1 cellular context compared by ENCODE assay signal in the genomic region with DNA sequence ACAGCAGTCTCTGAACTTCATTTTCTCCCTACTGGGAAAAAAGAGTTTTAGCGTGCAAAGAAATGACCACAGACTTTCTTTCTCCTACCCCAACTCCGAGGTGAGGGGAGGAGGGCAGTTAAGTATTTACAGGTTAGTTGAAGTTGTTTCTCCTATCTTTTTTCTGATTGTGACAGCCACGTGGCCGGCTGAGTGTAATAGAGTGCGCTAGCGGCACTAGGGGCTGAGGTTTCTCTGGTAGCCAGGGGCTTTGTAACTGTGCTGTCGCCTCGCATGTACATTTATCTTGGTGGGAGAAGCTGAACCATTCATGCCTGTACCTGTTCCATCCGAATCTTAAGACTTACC.
TF ChIP-seq lines count a peak whose summit lies in the region.

No MANE protein-coding gene starts in this region.

TF ChIP-seq in HepG2, 621 proteins besides CTCF, POLR2A, EP300 and RAD21 (continued from another document and continues in another):
- no peak; the same call in 1 of the 2 replicates for TF ChIP-seq SMYD3 (CRISPR knock-in tag; IDR thresholded peaks at IDR 0.05)
- no peak for TF ChIP-seq ZBTB39 (CRISPR knock-in tag; IDR thresholded peaks at IDR 0.05)
- no peak for TF ChIP-seq TMF1 (CRISPR knock-in tag; IDR thresholded peaks at IDR 0.05; ENCODE audit: low read depth)
- TF ChIP-seq, protein P1, sequence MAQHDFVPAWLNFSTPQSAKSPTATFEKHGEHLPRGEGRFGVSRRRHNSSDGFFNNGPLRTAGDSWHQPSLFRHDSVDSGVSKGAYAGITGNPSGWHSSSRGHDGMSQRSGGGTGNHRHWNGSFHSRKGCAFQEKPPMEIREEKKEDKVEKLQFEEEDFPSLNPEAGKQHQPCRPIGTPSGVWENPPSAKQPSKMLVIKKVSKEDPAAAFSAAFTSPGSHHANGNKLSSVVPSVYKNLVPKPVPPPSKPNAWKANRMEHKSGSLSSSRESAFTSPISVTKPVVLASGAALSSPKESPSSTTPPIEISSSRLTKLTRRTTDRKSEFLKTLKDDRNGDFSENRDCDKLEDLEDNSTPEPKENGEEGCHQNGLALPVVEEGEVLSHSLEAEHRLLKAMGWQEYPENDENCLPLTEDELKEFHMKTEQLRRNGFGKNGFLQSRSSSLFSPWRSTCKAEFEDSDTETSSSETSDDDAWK (CRISPR knock-in tag; IDR thresholded peaks at IDR 0.05): no peak
- no peak for TF ChIP-seq ZNF367 (CRISPR knock-in tag; IDR thresholded peaks at IDR 0.05; ENCODE audit: borderline replicate concordance)
- TF ChIP-seq SUZ12 (IDR thresholded peaks at IDR 0.05; ENCODE audit: low read depth, low read length): no peak
- TF ChIP-seq BHLHE40 (IDR thresholded peaks at IDR 0.05; ENCODE audit: low read length): 0 out of 2 replicates have a peak, but pooled peaks have one; percentile 3
- TF ChIP-seq GFI1 (CRISPR knock-in tag; IDR thresholded peaks at IDR 0.05; ENCODE audit: borderline replicate concordance): no peak
- no peak for TF ChIP-seq KDM4B (CRISPR knock-in tag; IDR thresholded peaks at IDR 0.05)
- TF ChIP-seq NFE2L1 (CRISPR knock-in tag; IDR thresholded peaks at IDR 0.05; ENCODE audit: borderline replicate concordance): no peak
- TF ChIP-seq SMAD1 (CRISPR knock-in tag; IDR thresholded peaks at IDR 0.05; ENCODE audit: borderline replicate concordance, low read depth): no peak
- TF ChIP-seq ZBTB38 (CRISPR knock-in tag; IDR thresholded peaks at IDR 0.05): no peak
- TF ChIP-seq SRSF4 (IDR thresholded peaks at IDR 0.05; ENCODE audit: low read depth, low read length, poor library complexity, severe bottlenecking): no peak
- no peak; the same call in 1 of the 2 replicates for TF ChIP-seq NR2F2 (IDR thresholded peaks at IDR 0.05; ENCODE audit: borderline replicate concordance, low read depth)
- TF ChIP-seq PAXIP1 (CRISPR knock-in tag; conservative IDR thresholded peaks at IDR 0.05): no peak; the same call in 1 of the 2 replicates
- no peak for TF ChIP-seq ZNF274 (CRISPR knock-in tag; IDR thresholded peaks at IDR 0.05)
- TF ChIP-seq ZNF598 (CRISPR knock-in tag; IDR thresholded peaks at IDR 0.05; ENCODE audit: borderline replicate concordance): no peak
- TF ChIP-seq, protein P2, sequence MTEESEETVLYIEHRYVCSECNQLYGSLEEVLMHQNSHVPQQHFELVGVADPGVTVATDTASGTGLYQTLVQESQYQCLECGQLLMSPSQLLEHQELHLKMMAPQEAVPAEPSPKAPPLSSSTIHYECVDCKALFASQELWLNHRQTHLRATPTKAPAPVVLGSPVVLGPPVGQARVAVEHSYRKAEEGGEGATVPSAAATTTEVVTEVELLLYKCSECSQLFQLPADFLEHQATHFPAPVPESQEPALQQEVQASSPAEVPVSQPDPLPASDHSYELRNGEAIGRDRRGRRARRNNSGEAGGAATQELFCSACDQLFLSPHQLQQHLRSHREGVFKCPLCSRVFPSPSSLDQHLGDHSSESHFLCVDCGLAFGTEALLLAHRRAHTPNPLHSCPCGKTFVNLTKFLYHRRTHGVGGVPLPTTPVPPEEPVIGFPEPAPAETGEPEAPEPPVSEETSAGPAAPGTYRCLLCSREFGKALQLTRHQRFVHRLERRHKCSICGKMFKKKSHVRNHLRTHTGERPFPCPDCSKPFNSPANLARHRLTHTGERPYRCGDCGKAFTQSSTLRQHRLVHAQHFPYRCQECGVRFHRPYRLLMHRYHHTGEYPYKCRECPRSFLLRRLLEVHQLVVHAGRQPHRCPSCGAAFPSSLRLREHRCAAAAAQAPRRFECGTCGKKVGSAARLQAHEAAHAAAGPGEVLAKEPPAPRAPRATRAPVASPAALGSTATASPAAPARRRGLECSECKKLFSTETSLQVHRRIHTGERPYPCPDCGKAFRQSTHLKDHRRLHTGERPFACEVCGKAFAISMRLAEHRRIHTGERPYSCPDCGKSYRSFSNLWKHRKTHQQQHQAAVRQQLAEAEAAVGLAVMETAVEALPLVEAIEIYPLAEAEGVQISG (CRISPR knock-in tag; IDR thresholded peaks at IDR 0.05): 0 out of 2 replicates have a peak, but pooled peaks have one; percentile 1
- 0 out of 2 replicates have a peak, but pooled peaks have one; percentile 65 for TF ChIP-seq ZNF713 (CRISPR knock-in tag; IDR thresholded peaks at IDR 0.05)
- no peak for TF ChIP-seq ZFX (CRISPR knock-in tag; IDR thresholded peaks at IDR 0.05; ENCODE audit: low read depth)
- no peak; the same call in 1 of the 2 replicates for TF ChIP-seq PITX1 (CRISPR knock-in tag; IDR thresholded peaks at IDR 0.05)
- no peak for TF ChIP-seq NFKBIZ (CRISPR knock-in tag; IDR thresholded peaks at IDR 0.05)
- TF ChIP-seq GATAD2A (CRISPR knock-in tag; IDR thresholded peaks at IDR 0.05): 0 out of 2 replicates have a peak, but pooled peaks have one; percentile 11
- TF ChIP-seq SSRP1 (CRISPR knock-in tag; IDR thresholded peaks at IDR 0.05): no peak
- TF ChIP-seq TBX2 (CRISPR knock-in tag; IDR thresholded peaks at IDR 0.05; ENCODE audit: borderline replicate concordance): no peak
- no peak for TF ChIP-seq ZNF138 (CRISPR knock-in tag; IDR thresholded peaks at IDR 0.05; ENCODE audit: low read depth)
- TF ChIP-seq ATM (IDR thresholded peaks at IDR 0.05; ENCODE audit: borderline replicate concordance): no peak
- no peak for TF ChIP-seq AGO2 (optimal IDR thresholded peaks at IDR 0.05; ENCODE audit: low read depth, low read length)
- peak; percentile 92; the same call in 2 of the 3 replicates for TF ChIP-seq MXI1 (IDR thresholded peaks at IDR 0.05; ENCODE audit: borderline replicate concordance, low read depth, low read length)
- TF ChIP-seq KLF13 (CRISPR knock-in tag; IDR thresholded peaks at IDR 0.05): no peak
- no peak for TF ChIP-seq ARID3A (IDR thresholded peaks at IDR 0.05; ENCODE audit: low read depth, low read length)
- no peak for TF ChIP-seq CAMTA2 (CRISPR knock-in tag; IDR thresholded peaks at IDR 0.05; ENCODE audit: borderline replicate concordance)
- no peak for TF ChIP-seq PHB2 (IDR thresholded peaks at IDR 0.05; ENCODE audit: partially characterized antibody)
- TF ChIP-seq, protein P3, sequence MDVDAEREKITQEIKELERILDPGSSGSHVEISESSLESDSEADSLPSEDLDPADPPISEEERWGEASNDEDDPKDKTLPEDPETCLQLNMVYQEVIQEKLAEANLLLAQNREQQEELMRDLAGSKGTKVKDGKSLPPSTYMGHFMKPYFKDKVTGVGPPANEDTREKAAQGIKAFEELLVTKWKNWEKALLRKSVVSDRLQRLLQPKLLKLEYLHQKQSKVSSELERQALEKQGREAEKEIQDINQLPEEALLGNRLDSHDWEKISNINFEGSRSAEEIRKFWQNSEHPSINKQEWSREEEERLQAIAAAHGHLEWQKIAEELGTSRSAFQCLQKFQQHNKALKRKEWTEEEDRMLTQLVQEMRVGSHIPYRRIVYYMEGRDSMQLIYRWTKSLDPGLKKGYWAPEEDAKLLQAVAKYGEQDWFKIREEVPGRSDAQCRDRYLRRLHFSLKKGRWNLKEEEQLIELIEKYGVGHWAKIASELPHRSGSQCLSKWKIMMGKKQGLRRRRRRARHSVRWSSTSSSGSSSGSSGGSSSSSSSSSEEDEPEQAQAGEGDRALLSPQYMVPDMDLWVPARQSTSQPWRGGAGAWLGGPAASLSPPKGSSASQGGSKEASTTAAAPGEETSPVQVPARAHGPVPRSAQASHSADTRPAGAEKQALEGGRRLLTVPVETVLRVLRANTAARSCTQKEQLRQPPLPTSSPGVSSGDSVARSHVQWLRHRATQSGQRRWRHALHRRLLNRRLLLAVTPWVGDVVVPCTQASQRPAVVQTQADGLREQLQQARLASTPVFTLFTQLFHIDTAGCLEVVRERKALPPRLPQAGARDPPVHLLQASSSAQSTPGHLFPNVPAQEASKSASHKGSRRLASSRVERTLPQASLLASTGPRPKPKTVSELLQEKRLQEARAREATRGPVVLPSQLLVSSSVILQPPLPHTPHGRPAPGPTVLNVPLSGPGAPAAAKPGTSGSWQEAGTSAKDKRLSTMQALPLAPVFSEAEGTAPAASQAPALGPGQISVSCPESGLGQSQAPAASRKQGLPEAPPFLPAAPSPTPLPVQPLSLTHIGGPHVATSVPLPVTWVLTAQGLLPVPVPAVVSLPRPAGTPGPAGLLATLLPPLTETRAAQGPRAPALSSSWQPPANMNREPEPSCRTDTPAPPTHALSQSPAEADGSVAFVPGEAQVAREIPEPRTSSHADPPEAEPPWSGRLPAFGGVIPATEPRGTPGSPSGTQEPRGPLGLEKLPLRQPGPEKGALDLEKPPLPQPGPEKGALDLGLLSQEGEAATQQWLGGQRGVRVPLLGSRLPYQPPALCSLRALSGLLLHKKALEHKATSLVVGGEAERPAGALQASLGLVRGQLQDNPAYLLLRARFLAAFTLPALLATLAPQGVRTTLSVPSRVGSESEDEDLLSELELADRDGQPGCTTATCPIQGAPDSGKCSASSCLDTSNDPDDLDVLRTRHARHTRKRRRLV (CRISPR knock-in tag; IDR thresholded peaks at IDR 0.05): no peak
- no peak for TF ChIP-seq TCF7 (IDR thresholded peaks at IDR 0.05; ENCODE audit: low read depth)
- TF ChIP-seq ZNF75D (CRISPR knock-in tag; IDR thresholded peaks at IDR 0.05; ENCODE audit: borderline replicate concordance): no peak
- TF ChIP-seq TBX3 (IDR thresholded peaks at IDR 0.05; ENCODE audit: borderline replicate concordance): no peak
